In genomic region chrX:48616575-48616974, GRCh38 we compare ENCODE assay signal across 17 cellular contexts.
"Had no signal": no experiment of that assay in that cellular context is flagged by ENCODE, and none has a peak within 500 bp of the region (broad histone marks: within the 10 kb centered on the region; RNA-seq: fewer than 3 reads in every experiment).

No MANE protein-coding gene starts in this region.

- FAIRE-seq: colon had no signal

- H3K36me3 ChIP-seq: esophagus muscularis mucosa, suprapubic skin had no signal

- DNase-seq: activated CD8-positive, alpha-beta memory T cell treated with anti-CD3 and anti-CD28 coated beads, Interleukin-2, amount 50 U/mL, for 4 hours; activated CD8-positive, alpha-beta T cell treated with anti-CD3 and anti-CD28 coated beads for 36 hours; activated gamma-delta T cell treated with Interleukin-2 at 50 U/mL for 16 hours; activated naive CD8-positive, alpha-beta T cell treated with anti-CD3 and anti-CD28 coated beads, Interleukin-2, amount 10 ng/mL, durations not matched to agents 7 days and 5 days; activated T-cell treated with anti-CD3 and anti-CD28 coated beads, Interleukin-2, amount 50 U/mL, for 72 hours; foreskin keratinocyte; head of caudate nucleus; islet precursor cell; mesenchymal stem cell; nephron progenitor cell; stimulated activated CD4-positive, alpha-beta T cell treated with anti-CD3 and anti-CD28 coated beads, Interleukin-2, amount 100 ng/mL, for 48 hours; stimulated activated CD8-positive, alpha-beta memory T cell treated with anti-CD3 and anti-CD28 coated beads, Interleukin-4, amount 100 ng/mL, for 48 hours; stimulated activated naive CD8-positive, alpha-beta T cell treated with anti-CD3 and anti-CD28 coated beads, Interleukin-15, Interleukin-2, amounts not matched to agents 100 U/mL and 50 U/mL, for 24 hours had no signal

- ATAC-seq: activated CD8-positive, alpha-beta T cell treated with anti-CD3 and anti-CD28 coated beads for 36 hours; activated T-cell treated with anti-CD3 and anti-CD28 coated beads, Interleukin-2, amount 50 U/mL, for 72 hours; foreskin keratinocyte; left lobe of liver; stimulated activated naive CD8-positive, alpha-beta T cell treated with anti-CD3 and anti-CD28 coated beads, Interleukin-15, Interleukin-2, amounts not matched to agents 100 U/mL and 50 U/mL, for 24 hours had no signal

- H3K9me3 ChIP-seq: esophagus muscularis mucosa, suprapubic skin had no signal

- H3K4me3 ChIP-seq: esophagus muscularis mucosa, suprapubic skin had no signal

- H3K27me3 ChIP-seq: foreskin keratinocyte, suprapubic skin had no signal

- H3K4me1 ChIP-seq: esophagus muscularis mucosa, foreskin keratinocyte, suprapubic skin had no signal

- H3K27ac ChIP-seq: esophagus muscularis mucosa, foreskin keratinocyte, suprapubic skin had no signal
